Comparison of ENCODE assay signal across 21 cellular contexts in the genomic region with DNA sequence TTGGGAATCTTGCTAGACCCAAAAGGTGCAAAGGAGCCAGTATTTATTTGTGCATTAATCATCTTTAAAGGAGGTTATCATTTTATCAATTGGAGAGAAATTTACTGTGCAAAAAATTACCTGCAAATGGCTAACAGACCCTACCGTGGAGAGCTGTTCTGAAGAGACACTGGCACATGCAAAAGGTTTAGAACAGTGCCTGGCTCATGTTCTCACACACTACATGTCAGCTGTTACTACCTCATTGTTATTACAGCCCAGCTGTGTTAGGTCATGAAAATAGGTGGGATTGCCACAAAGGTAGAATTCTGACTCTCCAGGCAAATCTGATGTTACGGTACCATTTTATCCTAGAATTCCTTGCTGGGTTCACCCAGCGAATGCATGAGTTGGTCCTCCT.
DNase-seq lines count a peak whose midpoint lies in the region; ATAC-seq, FAIRE-seq and TF ChIP-seq lines count a peak whose summit lies in the region.
"Had no signal": no experiment of that assay in that cellular context is flagged by ENCODE, and none has a peak within 500 bp of the region (broad histone marks: within the 10 kb centered on the region; RNA-seq: fewer than 3 reads in every experiment).

No MANE protein-coding gene starts in this region.

- H3K27ac Mint-ChIP-seq in activated naive CD8-positive, alpha-beta T cell treated with anti-CD3 and anti-CD28 coated beads for 36 hours: no peak overlapping the region
- H3K27ac Mint-ChIP-seq: B cell had no signal

- H3K4me1 ChIP-seq in left ventricle myocardium inferior (peaks cover 50% of the 10 kb centered on the region), body of pancreas (peaks cover 63% of the 10 kb centered on the region), pancreas (peaks cover 10 to 25% (median 21%) of the 10 kb centered on the region in 3 donors), stomach smooth muscle (ENCODE audit: control insufficient read depth, insufficient read depth, low read length) (peaks cover 24% of the 10 kb centered on the region)

- H3K9ac ChIP-seq in stomach smooth muscle (ENCODE audit: low read length in 2 of 2): no peak overlapping the region

- H3K36me3 ChIP-seq in left ventricle myocardium inferior (no peaks in the 10 kb centered on the region), body of pancreas (replicated peaks in 1 of 2; ENCODE audit: insufficient read depth in 1 of 2, low read depth in 2 of 2) (no peaks in the 10 kb centered on the region), pancreas (no peaks in the 10 kb centered on the region), stomach smooth muscle (ENCODE audit: control insufficient read depth in 2 of 2, insufficient read depth in 2 of 2, low read length in 2 of 2) (no peaks in the 10 kb centered on the region)

- intact Hi-C loops in left ventricle myocardium inferior (cut with micrococcal nuclease) (no loop called here), cardiac septum (cut with DNase I) (no loop called here), body of pancreas (cut with DNase I) (no loop called here), pancreas (cut with DNase I) (no loop called here)

- no peak for TF ChIP-seq POLR2A in body of pancreas (IDR thresholded peaks at IDR 0.05)

- ATAC-seq in body of pancreas (peak; percentile 28), pancreas (peak; percentile 39 to 46 (median 41)), GM21515 (IDR thresholded peaks at IDR 0.05; ENCODE audit: unreplicated experiment) (no peak)

- H3K27me3 Mint-ChIP-seq in activated naive CD8-positive, alpha-beta T cell treated with anti-CD3 and anti-CD28 coated beads for 36 hours: no peaks in the 10 kb centered on the region
- H3K27me3 Mint-ChIP-seq: B cell had no signal

- H3K27ac ChIP-seq in left ventricle myocardium inferior (replicated peaks): peak overlapping the region; percentile 82
- H3K27ac ChIP-seq in body of pancreas: peak overlapping the region; percentile 73 to 79 (median 77)
- H3K27ac ChIP-seq in pancreas: peak overlapping the region in 2 of 4 donors; percentile 36 to 65
- peak overlapping the region; percentile 62 for H3K27ac ChIP-seq in stomach smooth muscle (ENCODE audit: low read length)
- H3K27ac ChIP-seq: RWPE1 had no signal

- 38 to 43% methylated on average over 3 of the region's 3 CpGs for WGBS in body of pancreas, 2 donors
- WGBS in pancreas, 2 donors: 38 to 40% methylated on average over 3 of the region's 3 CpGs

- H3K4me3 ChIP-seq in left ventricle myocardium inferior (no peak overlapping the region), body of pancreas (no peak overlapping the region), pancreas (no peak overlapping the region), stomach smooth muscle (ENCODE audit: low read length in 2 of 2) (no peak overlapping the region)

- FAIRE-seq in pancreas (lab: Jason Lieb, UNC): no peak
- FAIRE-seq: A204.1, GM19239, H54 had no signal

- TF ChIP-seq CTCF in left ventricle myocardium inferior (IDR thresholded peaks at IDR 0.05; ENCODE audit: borderline replicate concordance) (no peak), body of pancreas (IDR thresholded peaks at IDR 0.05) (no peak), pancreas (IDR thresholded peaks at IDR 0.05) (no peak)

- DNase-seq in left ventricle myocardium inferior (no peak), cardiac septum (ENCODE audit: low spot score) (no peak), body of pancreas (peak in 1 of 4 donors; percentile 17), pancreas (no peak), NCI-H187 treated with DMSO at 0.1 percent for 48 hours (lab: John Stamatoyannopoulos, UW) (no peak)
- DNase-seq in activated naive CD8-positive, alpha-beta T cell treated with anti-CD3 and anti-CD28 coated beads for 36 hours: no peak
- DNase-seq: EL, GF-D8, Karpas-422, MV-4-11, NCI-H1694, NCI-H226, NCI-H510A treated with DMSO at 0.1 percent for 48 hours, NCI-H748 treated with DMSO at 0.1 percent for 48 hours had no signal

- H3K9me3 ChIP-seq in left ventricle myocardium inferior (replicated peaks) (peaks cover 11% of the 10 kb centered on the region), body of pancreas (no peaks in the 10 kb centered on the region), pancreas (no peaks in the 10 kb centered on the region), stomach smooth muscle (ENCODE audit: control insufficient read depth in 2 of 2, low read length in 2 of 2) (peaks cover 2 to 6% of the 10 kb centered on the region in 2 donors)

- H3K27me3 ChIP-seq in left ventricle myocardium inferior (ENCODE audit: low read depth): no peaks in the 10 kb centered on the region
- H3K27me3 ChIP-seq in body of pancreas: no peaks in the 10 kb centered on the region
- no peaks in the 10 kb centered on the region for H3K27me3 ChIP-seq in pancreas
- no peaks in the 10 kb centered on the region for H3K27me3 ChIP-seq in stomach smooth muscle (ENCODE audit: control insufficient read depth in 1 of 2, insufficient read depth in 2 of 2, low read length in 2 of 2)

- no peaks in the 10 kb centered on the region for H3K4me1 Mint-ChIP-seq in activated naive CD8-positive, alpha-beta T cell treated with anti-CD3 and anti-CD28 coated beads for 36 hours
- H3K4me1 Mint-ChIP-seq: B cell had no signal

- no peak overlapping the region for H3K4me3 Mint-ChIP-seq in activated naive CD8-positive, alpha-beta T cell treated with anti-CD3 and anti-CD28 coated beads for 36 hours
- H3K4me3 Mint-ChIP-seq: B cell had no signal

- H3K9me3 Mint-ChIP-seq in activated naive CD8-positive, alpha-beta T cell treated with anti-CD3 and anti-CD28 coated beads for 36 hours: peaks cover 7% of the 10 kb centered on the region

- H3K36me3 Mint-ChIP-seq in activated naive CD8-positive, alpha-beta T cell treated with anti-CD3 and anti-CD28 coated beads for 36 hours: peaks cover 10% of the 10 kb centered on the region
